1 cellular context compared by ENCODE assay signal in genomic region chr17:35073183-35073790, GRCh38.
A peak's percentile ranks its signal among the peaks of the same experiment; 100 is the strongest.
TF ChIP-seq lines count a peak whose summit lies in the region.

No MANE protein-coding gene starts in this region.

TF ChIP-seq in GM12878, 131 proteins besides CTCF, POLR2A, EP300 and RAD21:
- no peak for TF ChIP-seq WRNIP1 (IDR thresholded peaks at IDR 0.05; ENCODE audit: borderline replicate concordance, low read depth, low read length)
- TF ChIP-seq CHD4 (IDR thresholded peaks at IDR 0.05), result no peak
- peak; percentile 55; the same call in 1 of the 2 replicates for TF ChIP-seq ZNF24 (IDR thresholded peaks at IDR 0.05)
- TF ChIP-seq IKZF2 (IDR thresholded peaks at IDR 0.05), result peak in 1 of 2 experiments; percentile 39; a peak in 2 of 4 replicates
- TF ChIP-seq MTA2 (IDR thresholded peaks at IDR 0.05; ENCODE audit: low read depth), result peak; percentile 69
- TF ChIP-seq, protein P1, sequence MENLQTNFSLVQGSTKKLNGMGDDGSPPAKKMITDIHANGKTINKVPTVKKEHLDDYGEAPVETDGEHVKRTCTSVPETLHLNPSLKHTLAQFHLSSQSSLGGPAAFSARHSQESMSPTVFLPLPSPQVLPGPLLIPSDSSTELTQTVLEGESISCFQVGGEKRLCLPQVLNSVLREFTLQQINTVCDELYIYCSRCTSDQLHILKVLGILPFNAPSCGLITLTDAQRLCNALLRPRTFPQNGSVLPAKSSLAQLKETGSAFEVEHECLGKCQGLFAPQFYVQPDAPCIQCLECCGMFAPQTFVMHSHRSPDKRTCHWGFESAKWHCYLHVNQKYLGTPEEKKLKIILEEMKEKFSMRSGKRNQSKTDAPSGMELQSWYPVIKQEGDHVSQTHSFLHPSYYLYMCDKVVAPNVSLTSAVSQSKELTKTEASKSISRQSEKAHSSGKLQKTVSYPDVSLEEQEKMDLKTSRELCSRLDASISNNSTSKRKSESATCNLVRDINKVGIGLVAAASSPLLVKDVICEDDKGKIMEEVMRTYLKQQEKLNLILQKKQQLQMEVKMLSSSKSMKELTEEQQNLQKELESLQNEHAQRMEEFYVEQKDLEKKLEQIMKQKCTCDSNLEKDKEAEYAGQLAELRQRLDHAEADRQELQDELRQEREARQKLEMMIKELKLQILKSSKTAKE (IDR thresholded peaks at IDR 0.05; ENCODE audit: low read depth, poor library complexity, severe bottlenecking), result peak; percentile 68
- TF ChIP-seq NFIC (IDR thresholded peaks at IDR 0.05; ENCODE audit: low read depth, low read length), result peak; percentile 43; the same call in 1 of the 2 replicates
- peak; percentile 87 for TF ChIP-seq RUNX3 (IDR thresholded peaks at IDR 0.05; ENCODE audit: low read length)
- 0 out of 4 replicates have a peak, but pooled peaks of 1 of the 2 experiments have one; percentile 19 for TF ChIP-seq BHLHE40 (IDR thresholded peaks at IDR 0.05; ENCODE audit: borderline replicate concordance in 1 of 2, low read depth in 2 of 2, low read length in 1 of 2)
- peak; percentile 61; the same call in 1 of the 2 replicates for TF ChIP-seq PKNOX1 (IDR thresholded peaks at IDR 0.05)
- TF ChIP-seq FOXK2 (IDR thresholded peaks at IDR 0.05), result no peak
- TF ChIP-seq CHD2 (IDR thresholded peaks at IDR 0.05; ENCODE audit: borderline replicate concordance, low read depth, low read length), result no peak
- TF ChIP-seq SIX5 (IDR thresholded peaks at IDR 0.05; ENCODE audit: low read depth, low read length, severe bottlenecking), result no peak
- peak; percentile 32; the same call in 1 of the 2 replicates for TF ChIP-seq RELB (IDR thresholded peaks at IDR 0.05; ENCODE audit: low read depth)
